Comparison of ENCODE assay signal across 7 cellular contexts in the genomic region with DNA sequence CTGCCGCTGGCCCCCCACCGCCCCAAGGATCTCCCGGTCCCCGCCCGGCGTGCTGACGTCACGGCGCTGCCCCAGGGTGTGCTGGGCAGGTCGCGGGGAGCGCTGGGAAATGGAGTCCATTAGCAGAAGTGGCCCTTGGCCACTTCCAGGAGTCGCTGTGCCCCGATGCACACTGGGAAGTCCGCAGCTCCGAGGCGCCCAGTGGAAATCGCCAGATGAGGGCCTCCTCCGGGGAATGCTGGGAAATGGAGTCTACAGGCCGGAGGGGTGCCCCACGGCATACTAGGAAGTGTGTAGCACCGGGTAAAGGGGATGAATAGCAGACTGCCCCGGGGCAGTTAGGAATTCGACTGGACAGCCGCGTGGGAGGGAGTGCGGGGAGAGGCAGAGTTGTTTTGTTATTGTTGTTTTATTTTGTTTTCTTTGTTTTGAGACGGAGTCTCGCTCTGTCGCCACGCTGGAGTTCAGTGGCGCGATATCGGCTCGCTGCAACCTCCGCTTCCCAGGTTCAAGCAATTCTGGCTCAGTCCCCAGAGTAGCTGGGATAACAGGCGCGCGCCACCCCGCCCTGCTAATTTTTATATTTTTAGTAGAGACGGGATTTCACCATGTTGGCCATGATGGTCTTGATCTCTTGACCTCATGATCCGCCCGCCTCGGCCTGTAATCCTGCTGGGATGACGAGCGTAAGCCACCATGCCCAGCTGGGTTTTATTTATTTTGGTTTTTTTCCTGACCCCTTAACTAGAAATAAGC. TPM values are rescaled to one million over a fixed set of nuclear protein-coding genes. Genes with fewer than 3 reads are reported as not detected.
DNase-seq lines count a peak whose midpoint lies in the region; ATAC-seq, FAIRE-seq and TF ChIP-seq lines count a peak whose summit lies in the region.

TSS of gene PPP1R12C (minus strand) at position 2 of the 756 bp plus-strand sequence. CDS start 94 bp downstream, outside the sequence.

- H3K4me3 ChIP-seq in body of pancreas: peak within 1 kb of the TSS; percentile 71 to 73

- peak in 2 of 7 experiments; percentile 9 to 33 for TF ChIP-seq CTCF in body of pancreas (IDR thresholded peaks at IDR 0.05)

- intact Hi-C loops in body of pancreas (cut with DNase I) (no loop called here), sciatic nerve (cut with DNase I) (no loop called here)

- no peaks in the 10 kb centered on the region for H3K36me3 ChIP-seq in body of pancreas (replicated peaks in 1 of 2; ENCODE audit: insufficient read depth in 1 of 2, low read depth in 2 of 2)

- peak within 1 kb of the TSS; percentile 62 to 78 (median 70) for H3K27ac ChIP-seq in body of pancreas

- peak; percentile 88 for FAIRE-seq in TTC549 (lab: Jason Lieb, UNC)

- H3K9me3 ChIP-seq in body of pancreas: no peaks in the 10 kb centered on the region

- peaks cover 47% of the 10 kb centered on the region for H3K4me1 ChIP-seq in body of pancreas

- TF ChIP-seq POLR2A in body of pancreas (IDR thresholded peaks at IDR 0.05): peak in 2 of 3 donors; percentile 58 to 62

- no peaks in the 10 kb centered on the region for H3K27me3 ChIP-seq in body of pancreas

- DNase-seq in NCI-H2107 treated with DMSO at 0.1 percent for 48 hours (lab: John Stamatoyannopoulos, UW; ENCODE audit: unreplicated experiment) (peak; percentile 94), body of pancreas (peak; percentile 98 to 99 (median 99)), iPS DF 19.7 (ENCODE audit: low read depth, low spot score) (peak; percentile 95), sciatic nerve (ENCODE audit: low spot score) (peak; percentile 99)

- WGBS in body of pancreas, 2 donors: 0 to 1% methylated on average over 25 to 34 of the region's 46 CpGs

- peak; percentile 94 for ATAC-seq in GM18520 (IDR thresholded peaks at IDR 0.05; ENCODE audit: unreplicated experiment)
- peak; percentile 62 for ATAC-seq in HG03064 (IDR thresholded peaks at IDR 0.05; ENCODE audit: low read depth, unreplicated experiment)
- peak; percentile 97 for ATAC-seq in body of pancreas
- peak; percentile 96 for ATAC-seq in sciatic nerve

RNA-seq across cellular contexts. Expression of gene PPP1R12C, which starts in this region (rescaled TPM):
- total RNA-seq in body of pancreas: 100 to 1,000 TPM in 1 of 2 donors, 10 to 100 TPM in 1; 81.2 to 135 TPM
- 112 TPM for total RNA-seq in sciatic nerve

Comparison
In these comparisons a context has a peak if more than half of its experiments do, and no peak if none do; other contexts are left out.
1. Peak in every context shown above with its lines: DNase-seq, ATAC-seq, H3K4me3 ChIP-seq and H3K27ac ChIP-seq.